Comparison of ENCODE assay signal across 30 cellular contexts in the genomic region with DNA sequence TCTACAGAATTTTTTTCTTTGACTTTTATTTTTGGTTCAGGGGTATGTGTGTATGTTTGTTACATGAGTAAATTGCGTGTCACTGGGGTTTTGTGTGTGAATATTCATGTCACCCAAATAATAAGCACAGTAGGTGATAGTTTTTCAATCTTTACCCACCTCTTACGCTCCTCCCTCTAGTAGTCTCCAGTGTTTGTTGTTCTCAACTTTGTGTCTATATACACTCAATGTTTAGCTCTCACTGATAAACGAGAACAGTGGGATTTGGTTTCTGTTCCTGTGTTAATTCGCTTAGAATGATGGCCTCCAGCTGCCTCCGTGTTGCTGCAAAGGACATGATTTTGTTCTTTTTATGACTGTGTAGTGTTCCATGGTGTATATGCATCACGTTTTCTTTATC. TPM values are rescaled to one million over a fixed set of nuclear protein-coding genes. Genes with fewer than 3 reads are reported as not detected.
DNase-seq lines count a peak whose midpoint lies in the region; ATAC-seq, FAIRE-seq and TF ChIP-seq lines count a peak whose summit lies in the region.
"Had no signal": no experiment of that assay in that cellular context is flagged by ENCODE, and none has a peak within 500 bp of the region (broad histone marks: within the 10 kb centered on the region; RNA-seq: fewer than 3 reads in every experiment).

No MANE protein-coding gene starts in this region.

- H3K27ac ChIP-seq in IMR-90 (ENCODE audit: insufficient read depth, low read length), result no peak overlapping the region
- peak overlapping the region; percentile 47 for H3K27ac ChIP-seq in HepG2 (ENCODE audit: extremely low read length, insufficient read depth, low read length)
- H3K27ac ChIP-seq: BLaER1, KMS-11, SJCRH30 had no signal

- TF ChIP-seq POLR2A in IMR-90 (IDR thresholded peaks at IDR 0.05; ENCODE audit: low read depth, low read length) (no peak), HepG2 (IDR thresholded peaks at IDR 0.05; ENCODE audit: insufficient read depth in 1 of 2, low read depth in 2 of 2, low read length in 2 of 2) (no peak)

- H3K9me1 ChIP-seq in IMR-90 (ENCODE audit: insufficient read depth, low read length), result peaks cover 8% of the 10 kb centered on the region; the same call in 1 of the 2 replicates

- H3K56ac ChIP-seq in IMR-90 (ENCODE audit: extremely low read depth, insufficient read depth, low read length), result no peak overlapping the region

- H4K20me1 ChIP-seq in IMR-90 (ENCODE audit: insufficient read depth, low read length) (peaks cover 12% of the 10 kb centered on the region), HepG2 (ENCODE audit: insufficient read depth, low read length) (peaks cover 4% of the 10 kb centered on the region; the same call in 1 of the 2 replicates)

- no peak overlapping the region for H2BK15ac ChIP-seq in IMR-90 (ENCODE audit: low read depth, low read length)

- no peak overlapping the region for H4K91ac ChIP-seq in IMR-90 (ENCODE audit: insufficient read depth, low read depth, low read length)

- H3K27me3 ChIP-seq in BE2C (no peaks in the 10 kb centered on the region), IMR-90 (ENCODE audit: control insufficient read depth, insufficient read depth, low read length) (no peaks in the 10 kb centered on the region), HepG2 (ENCODE audit: control insufficient read depth in 1 of 2, insufficient read depth in 2 of 2, low read length in 2 of 2) (no peaks in the 10 kb centered on the region)
- H3K27me3 ChIP-seq: BLaER1, body of pancreas, SJCRH30, transverse colon had no signal

- no peak overlapping the region for H3K4me3 ChIP-seq in BE2C (ENCODE audit: low read depth, low read length)
- H3K4me3 ChIP-seq in IMR-90 (ENCODE audit: insufficient read depth, low read depth, low read length), result no peak overlapping the region
- no peak overlapping the region for H3K4me3 ChIP-seq in HepG2 (replicated peaks in 1 of 3; ENCODE audit: insufficient read depth in 1 of 3, low read depth in 2 of 3, low read length in 3 of 3)
- H3K4me3 ChIP-seq in retinal pigment epithelial cell (ENCODE audit: low read length), result no peak overlapping the region
- H3K4me3 ChIP-seq: BLaER1, body of pancreas, SJCRH30, skin epidermis, transverse colon had no signal

- no peak overlapping the region; the same call in 1 of the 2 replicates for H3K14ac ChIP-seq in IMR-90 (replicated peaks; ENCODE audit: low read depth, low read length)

- H3K23ac ChIP-seq in IMR-90 (ENCODE audit: low read depth, low read length), result 0 out of 2 replicates have a peak overlapping the region, but pooled peaks have one; percentile 31

- intact Hi-C loops in IMR-90 (cut with micrococcal nuclease) (no loop called here), HepG2 (cut with micrococcal nuclease; ENCODE audit: unreplicated experiment) (no loop called here)

- peak overlapping the region; percentile 10 for H2BK20ac ChIP-seq in IMR-90 (ENCODE audit: low read depth, low read length)

- no peak overlapping the region for H2BK120ac ChIP-seq in IMR-90 (ENCODE audit: low read depth, low read length)

- H3K79me1 ChIP-seq in IMR-90 (ENCODE audit: low read depth in 1 of 2, low read length in 2 of 2), result peaks cover 13 to 58% of the 10 kb centered on the region in 2 experiments

- no peak overlapping the region for H4K8ac ChIP-seq in IMR-90 (ENCODE audit: low read depth in 2 of 2, low read length in 2 of 2)

- no peak overlapping the region for H4K5ac ChIP-seq in IMR-90 (ENCODE audit: low read depth, low read length)

- TF ChIP-seq EP300 in HepG2 (IDR thresholded peaks at IDR 0.05; ENCODE audit: low read depth in 2 of 2, low read length in 2 of 2) (no peak), HepG2 (CRISPR knock-in tag; IDR thresholded peaks at IDR 0.05; ENCODE audit: borderline replicate concordance) (no peak)

- DNase-seq in BE2C, result no peak
- no peak for DNase-seq in IMR-90
- DNase-seq in HepG2 (ENCODE audit: low spot score), result no peak
- no peak for DNase-seq in retinal pigment epithelial cell (ENCODE audit: low read depth)
- DNase-seq in NCI-H128 (lab: John Stamatoyannopoulos, UW; ENCODE audit: unreplicated experiment), result no peak
- DNase-seq in NCI-H187 treated with DMSO at 0.1 percent for 48 hours (lab: John Stamatoyannopoulos, UW), result no peak
- no peak for DNase-seq in NCI-H345 (lab: John Stamatoyannopoulos, UW)
- DNase-seq: ACHN; activated B cell treated with CpG ODN at 0.5 μM for 24 hours; activated CD4-positive, alpha-beta T cell treated with anti-CD3 and anti-CD28 coated beads, Interleukin-2, amount 50 U/mL, for 1 hour; activated CD8-positive, alpha-beta memory T cell treated with anti-CD3 and anti-CD28 coated beads, Interleukin-2, amount 10 ng/mL, durations not matched to agents 7 days and 5 days; activated naive CD4-positive, alpha-beta T cell treated with Interleukin-2 at 50 U/mL for 16 hours; activated T-cell treated with anti-CD3 and anti-CD28 coated beads, Interleukin-2, amount 50 U/mL, for 72 hours; body of pancreas; DMS79 treated with DMSO at 0.1 percent for 48 hours; kidney; mesendoderm; NCI-H1436 treated with DMSO at 0.1 percent for 48 hours; NCI-H2107; NCI-H446 treated with DMSO at 0.1 percent for 48 hours; NCI-H82; SJCRH30; stimulated activated CD4-positive, alpha-beta T cell treated with anti-CD3 and anti-CD28 coated beads, Interleukin-1b, Interleukin-23, amount 100 ng/mL, for 48 hours; stimulated activated CD8-positive, alpha-beta memory T cell treated with anti-CD3 and anti-CD28 coated beads, Interleukin-4, amount 100 ng/mL, for 48 hours; transverse colon had no signal

- 0 out of 2 replicates have a peak overlapping the region, but pooled peaks have one; percentile 32 for H3K18ac ChIP-seq in IMR-90 (ENCODE audit: low read depth, low read length)

- H3K79me2 ChIP-seq in HepG2 (ENCODE audit: insufficient read depth, low read length), result peaks cover 70% of the 10 kb centered on the region

- peak overlapping the region; percentile 35; the same call in 1 of the 2 replicates for H3K4ac ChIP-seq in IMR-90 (ENCODE audit: low read depth, low read length)

- H2AK9ac ChIP-seq in IMR-90 (replicated peaks; ENCODE audit: low read depth, low read length, poor library complexity), result no peak overlapping the region

- H3K4me1 ChIP-seq in BE2C, result no peaks in the 10 kb centered on the region
- peaks cover 5% of the 10 kb centered on the region for H3K4me1 ChIP-seq in IMR-90 (ENCODE audit: control insufficient read depth, insufficient read depth, low read length)
- H3K4me1 ChIP-seq in HepG2 (ENCODE audit: insufficient read depth, low read length), result peaks cover 44% of the 10 kb centered on the region
- H3K4me1 ChIP-seq: BLaER1, SJCRH30 had no signal

- TF ChIP-seq CTCF in BE2C (IDR thresholded peaks at IDR 0.05; ENCODE audit: low read depth, low read length) (peak; percentile 26), IMR-90 (conservative IDR thresholded peaks at IDR 0.05; ENCODE audit: low read depth, low read length) (no peak), HepG2 (CRISPR knock-in tag; IDR thresholded peaks at IDR 0.05) (no peak), retinal pigment epithelial cell (conservative IDR thresholded peaks at IDR 0.05; ENCODE audit: low read depth, low read length) (peak; percentile 7)

- POLR2A ChIA-PET in IMR-90 (lab: Charles Lee; ENCODE audit: unreplicated experiment), result no interaction called here
- POLR2A ChIA-PET in HepG2 (lab: Yijun Ruan, JAX), result no interaction called here

- in situ Hi-C loops in IMR-90 (cut with MboI; ENCODE audit: low sequenced_read_pairs), result no loop called here
- in situ Hi-C loops in HepG2 (cut with HindIII; ENCODE audit: extremely low pct_ligation_motif_present, low pct_unique_long_range_greater_than_20kb), result no loop called here

- BruUV-seq in IMR-90 (replicated peaks; lab: Mats Ljungman, UMichigan) (no TSS peak), HepG2 (replicated peaks; lab: Mats Ljungman, UMichigan) (no TSS peak)

- no peak for ATAC-seq in IMR-90 (ENCODE audit: low read depth)
- peak; percentile 47; the same call in 1 of the 3 replicates for ATAC-seq in HepG2
- no peak for ATAC-seq in HG03039 (IDR thresholded peaks at IDR 0.05; ENCODE audit: unreplicated experiment)
- ATAC-seq: activated CD8-positive, alpha-beta memory T cell treated with anti-CD3 and anti-CD28 coated beads, Interleukin-2, amount 10 ng/mL, durations not matched to agents 7 days and 5 days; activated T-cell treated with anti-CD3 and anti-CD28 coated beads, Interleukin-2, amount 50 U/mL, for 72 hours; body of pancreas had no signal

- H3K9ac ChIP-seq in IMR-90 (ENCODE audit: low read depth, low read length), result no peak overlapping the region
- no peak overlapping the region for H3K9ac ChIP-seq in HepG2 (ENCODE audit: insufficient read depth, low read depth, low read length)
- H3K9ac ChIP-seq: BLaER1, KMS-11 had no signal

- no peak for FAIRE-seq in HepG2 (lab: Jason Lieb, UNC)
- FAIRE-seq: H54, kidney had no signal

- H3K9me3 ChIP-seq in BE2C (no peaks in the 10 kb centered on the region; the same call in 1 of the 2 replicates), IMR-90 (ENCODE audit: control insufficient read depth, insufficient read depth, low read length) (no peaks in the 10 kb centered on the region), HepG2 (ENCODE audit: low read length) (peaks cover 12% of the 10 kb centered on the region)
- H3K9me3 ChIP-seq: body of pancreas, SJCRH30 had no signal

- no peak overlapping the region for H3K4me2 ChIP-seq in IMR-90 (ENCODE audit: low read depth, low read length)
- H3K4me2 ChIP-seq in HepG2 (ENCODE audit: low read depth, low read length), result peak overlapping the region; percentile 6; the same call in 1 of the 2 replicates
- H3K4me2 ChIP-seq: BLaER1, KMS-11 had no signal

- H3K36me3 ChIP-seq in BE2C (no peaks in the 10 kb centered on the region), IMR-90 (ENCODE audit: control insufficient read depth, insufficient read depth, low read length) (0 out of 2 replicates have a peak, but pooled peaks cover 1% of the 10 kb centered on the region), HepG2 (replicated peaks in 1 of 2; ENCODE audit: control insufficient read depth in 1 of 2, insufficient read depth in 2 of 2, low read length in 2 of 2) (0 out of 5 replicates have a peak, but pooled peaks cover 0 to 2% of the 10 kb centered on the region in 2 experiments)
- H3K36me3 ChIP-seq: transverse colon had no signal

- dilution Hi-C loops in IMR-90 (cut with HindIII; ENCODE audit: low sequenced_read_pairs, unreplicated experiment), result no loop called here

- WGBS in IMR-90 (ENCODE audit: extremely low coverage in 2 of 2, insufficient read length in 1 of 2), 2 experiments, result no CpG with 5 or more reads among the region's 6 CpGs
- 57% methylated on average over 6 of the region's 6 CpGs for WGBS in HepG2 (ENCODE audit: low lambda C conversion rate)

- CTCF ChIA-PET in IMR-90 (lab: Yijun Ruan, JAX), result no interaction called here
- CTCF ChIA-PET in HepG2 (lab: Yijun Ruan, JAX; ENCODE audit: low intra/inter-chr PET ratio, low total read pairs), result no interaction called here

- no peak overlapping the region for H2BK5ac ChIP-seq in IMR-90 (ENCODE audit: low read depth, low read length, poor library complexity, severe bottlenecking)

- H2AFZ ChIP-seq in IMR-90 (replicated peaks; ENCODE audit: low read length, poor library complexity) (no peak overlapping the region), HepG2 (ENCODE audit: low read length) (no peak overlapping the region)

- H2AK5ac ChIP-seq in IMR-90 (ENCODE audit: low read depth, low read length), result no peak overlapping the region; the same call in 1 of the 2 replicates

- TF ChIP-seq RAD21 in IMR-90 (IDR thresholded peaks at IDR 0.05; ENCODE audit: low read length), result no peak
- no peak for TF ChIP-seq RAD21 in HepG2 (CRISPR knock-in tag; IDR thresholded peaks at IDR 0.05)

RNA-seq across cellular contexts. Expression of gene MEF2A, which starts 54.4 kb away (rescaled TPM):
- polyA plus RNA-seq in BE2C (2012; ENCODE audit: insufficient read depth, insufficient read length, low read depth), result 22.5 TPM
- total RNA-seq in IMR-90 (2012; rRNA removed), result 16.7 and 20.8 TPM in 2 replicates
- polyA plus RNA-seq in IMR-90 (2012; rRNA removed), result 16.1 and 16.6 TPM in 2 replicates
- polyA plus RNA-seq in IMR-90 (2012; cell fraction: cytosol; rRNA removed), result 7.0 and 12.0 TPM in 2 replicates
- 43.0 and 72.9 TPM in 2 replicates for polyA plus RNA-seq in IMR-90 (2012; cell fraction: nucleus; rRNA removed; ENCODE audit: low replicate concordance)
- total RNA-seq in HepG2 (2016; rRNA removed; fragmentation: Illumina TruSeq; extraction: Trizol), result 15.2 and 17.4 TPM in 2 replicates
- 6.3 and 8.1 TPM in 2 replicates for total RNA-seq in HepG2 (2016; cell fraction: cytosol; rRNA removed; fragmentation: Illumina TruSeq; extraction: Trizol; ENCODE audit: low read depth)
- total RNA-seq in HepG2 (2016; cell fraction: insoluble cytoplasmic fraction; rRNA removed; fragmentation: Illumina TruSeq; extraction: Trizol), result 13.7 and 16.9 TPM in 2 replicates
- total RNA-seq in HepG2 (2016; cell fraction: membrane; rRNA removed; fragmentation: Illumina TruSeq; extraction: Trizol), result 13.4 and 13.7 TPM in 2 replicates
- 30.8 and 34.3 TPM in 2 replicates for total RNA-seq in HepG2 (2016; cell fraction: nucleus; rRNA removed; fragmentation: Illumina TruSeq; extraction: Trizol)
- 22.6 and 24.4 TPM in 2 replicates for polyA plus RNA-seq in HepG2 (2011; rRNA removed)
- polyA plus RNA-seq in HepG2 (2011; cell fraction: cytosol; rRNA removed), result 11.8 and 13.2 TPM in 2 replicates
- 27.9 and 28.7 TPM in 2 replicates for polyA plus RNA-seq in HepG2 (2011; cell fraction: nucleus; rRNA removed)
- 15.6 and 16.9 TPM in 2 replicates for polyA plus RNA-seq in HepG2 (2012)
- polyA plus RNA-seq in HepG2 (2016; cell fraction: cytosol; fragmentation: Illumina TruSeq; extraction: Trizol; ENCODE audit: low read depth), result 2.1 and 3.3 TPM in 2 replicates
- 12.7 and 14.3 TPM in 2 replicates for polyA plus RNA-seq in HepG2 (2016; cell fraction: insoluble cytoplasmic fraction; fragmentation: Illumina TruSeq; extraction: Trizol; ENCODE audit: low read depth)
- polyA plus RNA-seq in HepG2 (2016; cell fraction: membrane; fragmentation: Illumina TruSeq; extraction: Trizol; ENCODE audit: low read depth), result 4.4 and 4.7 TPM in 2 replicates
- 18.7 and 22.5 TPM in 2 replicates for polyA plus RNA-seq in HepG2 (2016; cell fraction: nucleus; fragmentation: Illumina TruSeq; extraction: Trizol; ENCODE audit: insufficient read depth, low read depth)
- 37.1 and 44.8 TPM in 2 replicates for polyA minus RNA-seq in HepG2 (2011; rRNA and poly(A)+ RNA removed; ENCODE audit: low replicate concordance)
- 18.9 and 22.9 TPM in 2 replicates for polyA minus RNA-seq in HepG2 (2011; cell fraction: cytosol; rRNA and poly(A)+ RNA removed)
- polyA minus RNA-seq in HepG2 (2011; cell fraction: nucleus; rRNA and poly(A)+ RNA removed), result 73.7 and 74.0 TPM in 2 replicates

Comparison
In these comparisons a context has a peak if more than half of its experiments do, and no peak if none do; other contexts are left out.
1. CTCF ChIP-seq: peak in BE2C (single experiment) and retinal pigment epithelial cell (single experiment); none in IMR-90 (single experiment) and HepG2 (single experiment).